Comparison of ENCODE assay signal across 34 cellular contexts in the genomic region with DNA sequence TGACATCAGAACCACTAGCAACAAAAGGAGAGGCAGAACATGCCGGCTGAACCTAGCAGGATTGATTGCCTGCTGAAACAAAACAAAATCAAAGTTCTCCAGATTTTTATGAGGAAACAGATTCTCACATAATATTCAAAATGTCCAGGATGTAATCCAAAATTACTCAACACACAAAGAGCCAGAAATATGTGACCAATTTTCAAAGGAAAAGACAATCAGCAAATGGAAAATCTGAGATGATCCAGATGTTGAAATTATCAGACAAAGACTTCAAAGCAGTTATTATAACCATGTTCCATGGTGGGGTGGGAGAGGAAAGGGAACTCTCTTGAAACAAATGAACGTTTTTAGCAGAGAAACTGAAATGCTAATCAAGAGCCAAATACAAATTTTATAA. TPM values are rescaled to one million over a fixed set of nuclear protein-coding genes. Genes with fewer than 3 reads are reported as not detected.
DNase-seq lines count a peak whose midpoint lies in the region; ATAC-seq and TF ChIP-seq lines count a peak whose summit lies in the region.
"Had no signal": no experiment of that assay in that cellular context is flagged by ENCODE, and none has a peak within 500 bp of the region (broad histone marks: within the 10 kb centered on the region; RNA-seq: fewer than 3 reads in every experiment).

No MANE protein-coding gene starts in this region.

- H3K27ac ChIP-seq in gastroesophageal sphincter = no peak overlapping the region
- H3K27ac ChIP-seq: brain microvascular endothelial cell, epithelial cell of prostate, gastrocnemius medialis, hepatocyte, upper lobe of left lung, WERI-Rb-1 had no signal

- no peaks in the 10 kb centered on the region for H3K27me3 ChIP-seq in gastroesophageal sphincter
- H3K27me3 ChIP-seq: brain microvascular endothelial cell, gastrocnemius medialis, hepatocyte, upper lobe of left lung had no signal

- peaks cover 0 to 9% (median 0%) of the 10 kb centered on the region in 3 donors for H3K4me1 ChIP-seq in gastroesophageal sphincter
- H3K4me1 ChIP-seq: gastrocnemius medialis, upper lobe of left lung had no signal

- H3K36me3 ChIP-seq in gastroesophageal sphincter = no peaks in the 10 kb centered on the region
- H3K36me3 ChIP-seq: brain microvascular endothelial cell, gastrocnemius medialis, upper lobe of left lung had no signal

- TF ChIP-seq CTCF in cardiac fibroblast (IDR thresholded peaks at IDR 0.05; ENCODE audit: low read depth, low read length) = no peak
- no peak for TF ChIP-seq CTCF in gastroesophageal sphincter (IDR thresholded peaks at IDR 0.05)

- H3K4me3 ChIP-seq in cardiac fibroblast (replicated peaks in 1 of 2; ENCODE audit: low read depth in 2 of 2, low read length in 2 of 2) (no peak overlapping the region), gastroesophageal sphincter (no peak overlapping the region)
- H3K4me3 ChIP-seq: gastrocnemius medialis, GM12878, hepatocyte, K562, skin epidermis, upper lobe of left lung had no signal

- peaks cover 0 to 5% (median 0%) of the 10 kb centered on the region in 3 donors for H3K9me3 ChIP-seq in gastroesophageal sphincter
- H3K9me3 ChIP-seq: gastrocnemius medialis had no signal

- 47% methylated on average over 1 to 2 of the region's 2 CpGs for WGBS in gastroesophageal sphincter (ENCODE audit: low coverage in 1 of 2), 2 donors

- DNase-seq in GM04504 (ENCODE audit: low read depth) = peak; percentile 15
- peak; percentile 25 to 32 for DNase-seq in cardiac fibroblast (ENCODE audit: low read depth in 2 of 2)
- no peak for DNase-seq in stimulated activated naive B cell treated with anti-CD40 and anti-IgM and Interleukin-4, amounts not matched to agents 10 μg/mL and 1 μg/mL and 100 μg/mL, for 72 hours
- no peak for DNase-seq in HuH-7 (ENCODE audit: low spot score)
- no peak for DNase-seq in activated CD4-positive, alpha-beta T cell treated with anti-CD3 and anti-CD28 coated beads, Interleukin-2, amount 50 U/mL, for 48 hours
- DNase-seq in NCI-H748 (lab: John Stamatoyannopoulos, UW; ENCODE audit: unreplicated experiment) = no peak
- DNase-seq: activated CD4-positive, alpha-beta T cell treated with anti-CD3 and anti-CD28 coated beads, Interleukin-2, amount 50 U/mL, for 1 hour; activated CD8-positive, alpha-beta memory T cell treated with anti-CD3 and anti-CD28 coated beads, Interleukin-2, amount 10 ng/mL, durations not matched to agents 7 days and 5 days; activated naive CD4-positive, alpha-beta T cell treated with anti-CD3 and anti-CD28 coated beads for 36 hours; brain microvascular endothelial cell; Calu3; DND-41; effector CD4-positive, alpha-beta T cell; gastrocnemius medialis; immature natural killer cell; left colon; NCI-H1092 treated with DMSO at 0.1 percent for 48 hours; NCI-H1930; NCI-H526; SHP77; stimulated activated CD8-positive, alpha-beta memory T cell treated with anti-CD3 and anti-CD28 coated beads, Interleukin-4, amount 100 ng/mL, for 48 hours; T1000; upper lobe of left lung; WERI-Rb-1 had no signal

- peaks cover 11 to 26% of the 10 kb centered on the region in 2 donors for H3K4me1 Mint-ChIP-seq in stimulated activated naive B cell treated with anti-CD40 and anti-IgM and Interleukin-4, amounts not matched to agents 10 μg/mL and 1 μg/mL and 100 μg/mL, for 72 hours

- TF ChIP-seq POLR2A in gastroesophageal sphincter (IDR thresholded peaks at IDR 0.05) = no peak

- no peaks in the 10 kb centered on the region for H3K27me3 Mint-ChIP-seq in stimulated activated naive B cell treated with anti-CD40 and anti-IgM and Interleukin-4, amounts not matched to agents 10 μg/mL and 1 μg/mL and 100 μg/mL, for 72 hours
- H3K27me3 Mint-ChIP-seq: activated CD8-positive, alpha-beta memory T cell treated with anti-CD3 and anti-CD28 coated beads, Interleukin-2, amount 10 ng/mL, durations not matched to agents 7 days and 5 days had no signal

- ATAC-seq in gastroesophageal sphincter = peak; percentile 41
- no peak for ATAC-seq in stimulated activated naive B cell treated with anti-CD40 and anti-IgM and Interleukin-4, amounts not matched to agents 10 μg/mL and 1 μg/mL and 100 μg/mL, for 72 hours (replicated peaks)
- ATAC-seq: activated CD8-positive, alpha-beta memory T cell treated with anti-CD3 and anti-CD28 coated beads, Interleukin-2, amount 10 ng/mL, durations not matched to agents 7 days and 5 days; gastrocnemius medialis; GM12878; K562; left colon; Panc1 had no signal

- peaks cover 4% of the 10 kb centered on the region in 2 donors for H3K9me3 Mint-ChIP-seq in stimulated activated naive B cell treated with anti-CD40 and anti-IgM and Interleukin-4, amounts not matched to agents 10 μg/mL and 1 μg/mL and 100 μg/mL, for 72 hours

- H3K27ac Mint-ChIP-seq in stimulated activated naive B cell treated with anti-CD40 and anti-IgM and Interleukin-4, amounts not matched to agents 10 μg/mL and 1 μg/mL and 100 μg/mL, for 72 hours = peak overlapping the region; percentile 65
- H3K27ac Mint-ChIP-seq: activated CD8-positive, alpha-beta memory T cell treated with anti-CD3 and anti-CD28 coated beads, Interleukin-2, amount 10 ng/mL, durations not matched to agents 7 days and 5 days; activated naive CD4-positive, alpha-beta T cell treated with anti-CD3 and anti-CD28 coated beads for 36 hours; immature natural killer cell had no signal

- no peak for TF ChIP-seq EP300 in gastroesophageal sphincter (IDR thresholded peaks at IDR 0.05)

- no peak overlapping the region for H3K4me3 Mint-ChIP-seq in stimulated activated naive B cell treated with anti-CD40 and anti-IgM and Interleukin-4, amounts not matched to agents 10 μg/mL and 1 μg/mL and 100 μg/mL, for 72 hours
- H3K4me3 Mint-ChIP-seq: activated CD8-positive, alpha-beta memory T cell treated with anti-CD3 and anti-CD28 coated beads, Interleukin-2, amount 10 ng/mL, durations not matched to agents 7 days and 5 days; activated naive CD4-positive, alpha-beta T cell treated with anti-CD3 and anti-CD28 coated beads for 36 hours; immature natural killer cell had no signal

- H3K36me3 Mint-ChIP-seq in stimulated activated naive B cell treated with anti-CD40 and anti-IgM and Interleukin-4, amounts not matched to agents 10 μg/mL and 1 μg/mL and 100 μg/mL, for 72 hours = peaks cover 37 to 40% of the 10 kb centered on the region in 2 donors

RNA-seq across cellular contexts. Expression of a gene that starts 37.7 kb away (rescaled TPM):
- total RNA-seq in gastroesophageal sphincter = 10 to 100 TPM; 17.3 to 26.6 (median 20.2) TPM

RNA-seq across cellular contexts. Expression of a gene that starts 51.9 kb away (rescaled TPM):
- not detected for total RNA-seq in gastroesophageal sphincter
- total RNA-seq: activated CD8-positive, alpha-beta memory T cell treated with anti-CD3 and anti-CD28 coated beads, Interleukin-2, amount 10 ng/mL, durations not matched to agents 7 days and 5 days; activated naive CD4-positive, alpha-beta T cell treated with anti-CD3 and anti-CD28 coated beads for 36 hours; Calu3; gastrocnemius medialis; GM12878; hepatocyte; HT-29; K562; left colon; M059J; subcutaneous adipose tissue; upper lobe of left lung had no signal

RNA-seq across cellular contexts. Expression of a gene that starts 57.8 kb away (rescaled TPM):
- total RNA-seq in gastroesophageal sphincter = 10 to 100 TPM; 14.1 to 30.4 (median 19.4) TPM

Comparison
In these comparisons a context has a peak if more than half of its experiments do, and no peak if none do; other contexts are left out.
1. DNase-seq: peak in GM04504 (single experiment) and cardiac fibroblast (2 of 2); none in stimulated activated naive B cell treated with anti-CD40 and anti-IgM and Interleukin-4, amounts not matched to agents 10 μg/mL and 1 μg/mL and 100 μg/mL, for 72 hours (single experiment), HuH-7 (single experiment), activated CD4-positive, alpha-beta T cell treated with anti-CD3 and anti-CD28 coated beads, Interleukin-2, amount 50 U/mL, for 48 hours (0 of 2) and NCI-H748 (single experiment).